In the genomic region with DNA sequence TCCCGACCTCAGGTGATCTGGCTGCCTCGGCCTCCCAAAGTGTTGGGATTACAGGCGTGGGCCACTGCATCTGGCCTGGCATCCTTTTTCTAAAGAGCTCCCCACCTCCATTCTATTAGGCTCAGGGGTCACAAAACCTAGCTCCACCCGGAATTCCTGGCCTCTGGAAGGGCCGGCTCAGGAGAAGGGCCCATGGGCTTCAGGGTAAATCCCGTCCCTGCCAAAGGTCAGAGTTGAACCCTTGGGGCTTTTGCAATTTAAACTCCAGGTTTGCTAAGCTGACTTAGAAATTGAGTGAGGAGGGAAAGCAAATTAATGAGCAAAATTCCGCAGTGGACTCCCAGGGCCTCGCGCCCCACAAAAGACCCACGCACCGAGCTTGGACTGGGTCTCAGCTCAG, we compare ENCODE assay signal across 25 cellular contexts. TPM values are rescaled to one million over a fixed set of nuclear protein-coding genes. Genes with fewer than 3 reads are reported as not detected.
A peak's percentile ranks its signal among the peaks of the same experiment; 100 is the strongest.
DNase-seq lines count a peak whose midpoint lies in the region; ATAC-seq and TF ChIP-seq lines count a peak whose summit lies in the region.
"Had no signal": no experiment of that assay in that cellular context is flagged by ENCODE, and none has a peak within 500 bp of the region (broad histone marks: within the 10 kb centered on the region; RNA-seq: fewer than 3 reads in every experiment).

No MANE protein-coding gene starts in this region.

- H3K36me3 ChIP-seq in mesodermal cell (ENCODE audit: control insufficient read depth, insufficient read depth, low read length) (no peaks in the 10 kb centered on the region), trophoblast cell (ENCODE audit: control insufficient read depth in 1 of 2, insufficient read depth in 2 of 2, low read length in 2 of 2) (no peaks in the 10 kb centered on the region)
- H3K36me3 ChIP-seq: SJCRH30 had no signal

- peak overlapping the region; percentile 52 for H3K14ac ChIP-seq in trophoblast cell (ENCODE audit: low read length)

- peak overlapping the region; percentile 26 for H2BK120ac ChIP-seq in trophoblast cell (ENCODE audit: insufficient read depth, low read length, poor library complexity)

- no peak overlapping the region for H3K27ac Mint-ChIP-seq in activated T-cell treated with anti-CD3 and anti-CD28 coated beads, Interleukin-2, amount 50 U/mL, for 72 hours
- H3K27ac Mint-ChIP-seq: CD8-positive, alpha-beta T cell had no signal

- H3K23ac ChIP-seq in trophoblast cell (ENCODE audit: low read length): no peak overlapping the region

- WGBS in mesodermal cell (ENCODE audit: insufficient coverage in 2 of 2), 2 experiments: 95 to 97% methylated on average over 10 to 11 of the region's 11 CpGs
- WGBS in trophoblast cell (ENCODE audit: extremely low coverage, insufficient coverage, insufficient read length): no CpG with 5 or more reads among the region's 11 CpGs

- no peaks in the 10 kb centered on the region for H3K27me3 ChIP-seq in trophoblast cell (ENCODE audit: insufficient read depth, low read length)
- H3K27me3 ChIP-seq: SJCRH30 had no signal

- no peaks in the 10 kb centered on the region for H3K36me3 Mint-ChIP-seq in activated T-cell treated with anti-CD3 and anti-CD28 coated beads, Interleukin-2, amount 50 U/mL, for 72 hours (ENCODE audit: insufficient read depth in 2 of 2)
- H3K36me3 Mint-ChIP-seq: CD8-positive, alpha-beta T cell had no signal

- peak overlapping the region; percentile 6 for H3K27ac ChIP-seq in mesodermal cell (ENCODE audit: low read depth, low read length, severe bottlenecking)
- H3K27ac ChIP-seq in trophoblast cell (ENCODE audit: low read depth, low read length): peak overlapping the region; percentile 91
- H3K27ac ChIP-seq: A549, C4-2B had no signal

- DNase-seq in ELF-1 (ENCODE audit: low read depth, low spot score) (peak; percentile 77), cerebellar cortex (ENCODE audit: low spot score) (peak; percentile 81), trophoblast cell (no peak), GM13976 (ENCODE audit: low spot score) (no peak), OCI-M1 (lab: John Stamatoyannopoulos, UW) (no peak)
- no peak for DNase-seq in activated T-cell treated with anti-CD3 and anti-CD28 coated beads, Interleukin-2, amount 50 U/mL, for 72 hours
- DNase-seq: AML-193; CD8-positive, alpha-beta T cell; DND-41; Kasumi-1; MV-4-11; NCI-H1105; NCI-H146; NCI-H1930; NCI-H2107; NCI-H524 treated with DMSO at 0.1 percent for 48 hours; NCI-H774; PC-3; SJCRH30 had no signal

- H2BK12ac ChIP-seq in trophoblast cell (ENCODE audit: low read length): peak overlapping the region; percentile 56

- no peaks in the 10 kb centered on the region for H3K27me3 Mint-ChIP-seq in activated T-cell treated with anti-CD3 and anti-CD28 coated beads, Interleukin-2, amount 50 U/mL, for 72 hours (ENCODE audit: low read depth)

- in situ Hi-C loops in GM13976 (cut with MboI; ENCODE audit: low sequenced_read_pairs, unreplicated experiment): no loop called here

- H2AFZ ChIP-seq in trophoblast cell (ENCODE audit: insufficient read depth, low read length, poor library complexity): peak overlapping the region; percentile 24

- H3K4ac ChIP-seq in trophoblast cell (ENCODE audit: low read depth, low read length): peak overlapping the region; percentile 21

- H3K4me1 Mint-ChIP-seq in activated T-cell treated with anti-CD3 and anti-CD28 coated beads, Interleukin-2, amount 50 U/mL, for 72 hours (ENCODE audit: low read depth): no peaks in the 10 kb centered on the region

- H3K9me3 ChIP-seq in mesodermal cell (ENCODE audit: control insufficient read depth, low read length) (no peaks in the 10 kb centered on the region), trophoblast cell (ENCODE audit: insufficient read depth, low read depth, low read length) (peaks cover 4% of the 10 kb centered on the region)
- H3K9me3 ChIP-seq: SJCRH30 had no signal

- H3K79me1 ChIP-seq in trophoblast cell (ENCODE audit: low read length): peaks cover 50% of the 10 kb centered on the region

- peak overlapping the region; percentile 27 for H2AK5ac ChIP-seq in trophoblast cell (ENCODE audit: low read length)

- no peak overlapping the region for H3K4me2 ChIP-seq in trophoblast cell (ENCODE audit: low read length)
- H3K4me2 ChIP-seq: A549 had no signal

- H4K12ac ChIP-seq in trophoblast cell (ENCODE audit: low read depth, low read length): no peak overlapping the region

- H3K9me3 Mint-ChIP-seq in activated T-cell treated with anti-CD3 and anti-CD28 coated beads, Interleukin-2, amount 50 U/mL, for 72 hours: no peaks in the 10 kb centered on the region

- H4K8ac ChIP-seq in trophoblast cell (ENCODE audit: low read depth, low read length): peak overlapping the region; percentile 55

- H3K4me3 ChIP-seq in mesodermal cell (ENCODE audit: extremely low read depth, insufficient read depth, low read length, poor library complexity, severe bottlenecking) (no peak overlapping the region), trophoblast cell (ENCODE audit: low read depth, low read length) (no peak overlapping the region)
- H3K4me3 ChIP-seq: A549, K562, SJCRH30 had no signal

- peak overlapping the region; percentile 50 for H3K18ac ChIP-seq in trophoblast cell (ENCODE audit: low read length)

- no peak for ATAC-seq in activated T-cell treated with anti-CD3 and anti-CD28 coated beads, Interleukin-2, amount 50 U/mL, for 72 hours (replicated peaks in 1 of 2)
- ATAC-seq: CD8-positive, alpha-beta T cell; HCT116; PC-3; SK-N-SH treated with all-trans-retinoic acid at 6 μM for 48 hours had no signal

- no peak overlapping the region for H3K4me3 Mint-ChIP-seq in activated T-cell treated with anti-CD3 and anti-CD28 coated beads, Interleukin-2, amount 50 U/mL, for 72 hours
- H3K4me3 Mint-ChIP-seq: CD8-positive, alpha-beta T cell had no signal

- H2BK5ac ChIP-seq in trophoblast cell (ENCODE audit: low read depth, low read length, poor library complexity): peak overlapping the region; percentile 66

- H3K4me1 ChIP-seq in mesodermal cell (ENCODE audit: control insufficient read depth, insufficient read depth, low read length, poor library complexity, severe bottlenecking): peaks cover 34% of the 10 kb centered on the region
- H3K4me1 ChIP-seq in trophoblast cell (ENCODE audit: control insufficient read depth in 1 of 2, insufficient read depth in 2 of 2, low read length in 2 of 2): peaks cover 41 to 47% of the 10 kb centered on the region in 2 experiments
- H3K4me1 ChIP-seq: A549 had no signal

- H4K91ac ChIP-seq in trophoblast cell (ENCODE audit: low read depth, low read length): peak overlapping the region; percentile 86

- H3K79me2 ChIP-seq in trophoblast cell (ENCODE audit: control insufficient read depth, insufficient read depth, low read length, poor library complexity): peaks cover 2% of the 10 kb centered on the region

- no peak for TF ChIP-seq CTCF in GM13976 (IDR thresholded peaks at IDR 0.05; ENCODE audit: borderline replicate concordance, control extremely low read depth, extremely low read depth, insufficient read depth, missing control alignments)

- no peak overlapping the region for H3K9ac ChIP-seq in trophoblast cell (ENCODE audit: low read length)

RNA-seq across cellular contexts. Expression of gene RPS6KA4, which starts 48.3 kb away (rescaled TPM):
- 20.9 TPM for polyA plus RNA-seq in mesodermal cell (2013, experiment 1 of 2)
- 19.9 TPM for polyA plus RNA-seq in mesodermal cell (2013, experiment 2 of 2)
- 23.3 and 25.4 TPM in 2 replicates for polyA plus RNA-seq in trophoblast cell (2013)
- 10 to 100 TPM; 16.6 to 18.4 TPM for total RNA-seq in activated T-cell treated with anti-CD3 and anti-CD28 coated beads, Interleukin-2, amount 50 U/mL, for 72 hours

Comparison
In these comparisons a context has a peak if more than half of its experiments do, and no peak if none do; other contexts are left out.
1. DNase-seq: peak in ELF-1 (single experiment) and cerebellar cortex (single experiment); none in trophoblast cell (0 of 2), activated T-cell treated with anti-CD3 and anti-CD28 coated beads, Interleukin-2, amount 50 U/mL, for 72 hours (0 of 2), GM13976 (single experiment) and OCI-M1 (single experiment).